20 cellular contexts compared by ENCODE assay signal in genomic region chr1:150311762-150312161, GRCh38.
"Had no signal": no experiment of that assay in that cellular context is flagged by ENCODE, and none has a peak within 500 bp of the region (broad histone marks: within the 10 kb centered on the region; RNA-seq: fewer than 3 reads in every experiment).

No MANE protein-coding gene starts in this region.

- H3K36me3 ChIP-seq: uterus had no signal

- H3K4me3 Mint-ChIP-seq: natural killer cell treated with Interleukin-12 subunit alpha and Interleukin-12 subunit beta and Interleukin-15 and Interleukin-18, amount 100 ng/mL, for 72 hours; stimulated activated effector memory CD8-positive, alpha-beta T cell treated with anti-CD3 and anti-CD28 coated beads, Interleukin-12 subunit alpha, Interleukin-12 subunit beta, amount 100 ng/mL, for 72 hours; stimulated activated naive CD8-positive, alpha-beta T cell treated with anti-CD3 and anti-CD28 coated beads, Interleukin-15, Interleukin-2, amounts not matched to agents 100 ng/mL and 50 ng/mL, for 24 hours had no signal

- H3K27ac ChIP-seq: dorsolateral prefrontal cortex, heart left ventricle, psoas muscle, right lobe of liver, tibial artery, upper lobe of left lung, uterus had no signal

- ATAC-seq: heart left ventricle; left colon; left ventricle myocardium superior; natural killer cell treated with Interleukin-12 subunit alpha and Interleukin-12 subunit beta and Interleukin-15 and Interleukin-18, amount 100 ng/mL, for 72 hours; psoas muscle; right lobe of liver; stimulated activated effector memory CD8-positive, alpha-beta T cell treated with anti-CD3 and anti-CD28 coated beads, Interleukin-12 subunit alpha, Interleukin-12 subunit beta, amount 100 ng/mL, for 72 hours had no signal

- H3K9me3 Mint-ChIP-seq: natural killer cell treated with Interleukin-12 subunit alpha and Interleukin-12 subunit beta and Interleukin-15 and Interleukin-18, amount 100 ng/mL, for 72 hours; stimulated activated effector memory CD8-positive, alpha-beta T cell treated with anti-CD3 and anti-CD28 coated beads, Interleukin-12 subunit alpha, Interleukin-12 subunit beta, amount 100 ng/mL, for 72 hours; stimulated activated naive CD8-positive, alpha-beta T cell treated with anti-CD3 and anti-CD28 coated beads, Interleukin-15, Interleukin-2, amounts not matched to agents 100 ng/mL and 50 ng/mL, for 24 hours had no signal

- H3K27ac Mint-ChIP-seq: natural killer cell treated with Interleukin-12 subunit alpha and Interleukin-12 subunit beta and Interleukin-15 and Interleukin-18, amount 100 ng/mL, for 72 hours; stimulated activated effector memory CD8-positive, alpha-beta T cell treated with anti-CD3 and anti-CD28 coated beads, Interleukin-12 subunit alpha, Interleukin-12 subunit beta, amount 100 ng/mL, for 72 hours; stimulated activated naive CD8-positive, alpha-beta T cell treated with anti-CD3 and anti-CD28 coated beads, Interleukin-15, Interleukin-2, amounts not matched to agents 100 ng/mL and 50 ng/mL, for 24 hours had no signal

- H3K4me1 ChIP-seq: heart left ventricle, psoas muscle, right lobe of liver, tibial artery, upper lobe of left lung, uterus had no signal

- H3K27me3 ChIP-seq: dorsolateral prefrontal cortex, heart left ventricle, right lobe of liver, tibial artery, upper lobe of left lung, uterus had no signal

- H3K9me3 ChIP-seq: heart left ventricle, psoas muscle, right lobe of liver, tibial artery, upper lobe of left lung, uterus had no signal

- DNase-seq: dorsolateral prefrontal cortex; effector CD8-positive, alpha-beta T cell; heart left ventricle; hippocampal formation; left colon; left ventricle myocardium superior; mesenchymal stem cell; midbrain; psoas muscle; retina; right lobe of liver; stimulated activated CD4-positive, alpha-beta T cell treated with anti-CD3 and anti-CD28 coated beads, Interleukin-4, amount 100 ng/mL, for 1 hour; stimulated activated CD8-positive, alpha-beta memory T cell treated with anti-CD3 and anti-CD28 coated beads, Interleukin-4, amount 100 ng/mL, for 48 hours; upper lobe of left lung; uterus had no signal

- H3K4me1 Mint-ChIP-seq: stimulated activated effector memory CD8-positive, alpha-beta T cell treated with anti-CD3 and anti-CD28 coated beads, Interleukin-12 subunit alpha, Interleukin-12 subunit beta, amount 100 ng/mL, for 72 hours had no signal

- H3K27me3 Mint-ChIP-seq: stimulated activated naive CD8-positive, alpha-beta T cell treated with anti-CD3 and anti-CD28 coated beads, Interleukin-15, Interleukin-2, amounts not matched to agents 100 ng/mL and 50 ng/mL, for 24 hours had no signal

- H3K4me3 ChIP-seq: dorsolateral prefrontal cortex, heart left ventricle, lung, psoas muscle, right lobe of liver, tibial artery, upper lobe of left lung, uterus had no signal
